30 cellular contexts compared by ENCODE assay signal in genomic region chr4:172815499-172816175, GRCh38.
"Had no signal": no experiment of that assay in that cellular context is flagged by ENCODE, and none has a peak within 500 bp of the region (broad histone marks: within the 10 kb centered on the region; RNA-seq: fewer than 3 reads in every experiment).

No MANE protein-coding gene starts in this region.

- H3K27ac Mint-ChIP-seq: activated CD4-positive, alpha-beta memory T cell treated with anti-CD3 and anti-CD28 coated beads for 36 hours; activated CD4-positive, alpha-beta T cell treated with anti-CD3 and anti-CD28 coated beads, Interleukin-2, amount 10 ng/mL, durations not matched to agents 24 days and 14 days; activated naive CD4-positive, alpha-beta T cell treated with anti-CD3 and anti-CD28 coated beads, Interleukin-2, amount 10 ng/mL, durations not matched to agents 7 days and 5 days; activated naive CD8-positive, alpha-beta T cell treated with anti-CD3 and anti-CD28 coated beads, Interleukin-2, amount 10 ng/mL, durations not matched to agents 7 days and 5 days; activated T-cell treated with anti-CD3 and anti-CD28 coated beads, Interleukin-2, amount 50 U/mL, for 24 hours; effector memory CD8-positive, alpha-beta T cell; immature natural killer cell; naive thymus-derived CD4-positive, alpha-beta T cell; stimulated activated naive B cell treated with anti-CD40 and anti-IgM and Interleukin-4, amounts not matched to agents 10 μg/mL and 1 μg/mL and 100 μg/mL, for 72 hours; T-helper 17 cell had no signal

- H3K4me1 ChIP-seq: ascending aorta, gastrocnemius medialis, pancreas, psoas muscle, tibial nerve had no signal

- H3K4me1 Mint-ChIP-seq: activated CD4-positive, alpha-beta T cell treated with anti-CD3 and anti-CD28 coated beads, Interleukin-2, amount 10 ng/mL, durations not matched to agents 24 days and 14 days; activated naive CD4-positive, alpha-beta T cell treated with anti-CD3 and anti-CD28 coated beads, Interleukin-2, amount 10 ng/mL, durations not matched to agents 7 days and 5 days; T-helper 17 cell had no signal

- H3K36me3 Mint-ChIP-seq: activated CD4-positive, alpha-beta memory T cell treated with anti-CD3 and anti-CD28 coated beads for 36 hours; activated naive CD4-positive, alpha-beta T cell treated with anti-CD3 and anti-CD28 coated beads, Interleukin-2, amount 10 ng/mL, durations not matched to agents 7 days and 5 days; activated naive CD8-positive, alpha-beta T cell treated with anti-CD3 and anti-CD28 coated beads, Interleukin-2, amount 10 ng/mL, durations not matched to agents 7 days and 5 days; brain; immature natural killer cell; naive thymus-derived CD4-positive, alpha-beta T cell; stimulated activated naive B cell treated with anti-CD40 and anti-IgM and Interleukin-4, amounts not matched to agents 10 μg/mL and 1 μg/mL and 100 μg/mL, for 72 hours had no signal

- DNase-seq: activated CD4-positive, alpha-beta memory T cell treated with anti-CD3 and anti-CD28 coated beads for 36 hours; activated CD4-positive, alpha-beta T cell treated with anti-CD3 and anti-CD28 coated beads, Interleukin-2, amount 10 ng/mL, durations not matched to agents 24 days and 14 days; activated CD4-positive, CD25-positive, alpha-beta regulatory T cell treated with anti-CD3 and anti-CD28 coated beads, Interleukin-2, amount 50 U/mL, for 72 hours; activated CD8-positive, alpha-beta memory T cell treated with anti-CD3 and anti-CD28 coated beads, Interleukin-2, amount 50 U/mL, for 48 hours; activated gamma-delta T cell; activated naive CD4-positive, alpha-beta T cell treated with anti-CD3 and anti-CD28 coated beads, Interleukin-2, amount 10 ng/mL, durations not matched to agents 7 days and 5 days; activated naive CD8-positive, alpha-beta T cell treated with anti-CD3 and anti-CD28 coated beads, Interleukin-2, amount 10 ng/mL, durations not matched to agents 7 days and 5 days; activated T-cell treated with anti-CD3 and anti-CD28 coated beads, Interleukin-2, amount 50 U/mL, for 24 hours; cerebellar nuclear complex; dorsolateral prefrontal cortex; effector memory CD8-positive, alpha-beta T cell; erythroblast; gastrocnemius medialis; hypothalamus; immature natural killer cell; kidney; naive thymus-derived CD4-positive, alpha-beta T cell; pancreas; psoas muscle; stimulated activated CD4-positive, alpha-beta T cell treated with anti-CD3 and anti-CD28 coated beads, Interleukin-15, amount 100 ng/mL, for 24 hours; stimulated activated CD4-positive, alpha-beta T cell treated with anti-CD3 and anti-CD28 coated beads, Interleukin-2, amount 100 ng/mL, for 24 hours; stimulated activated naive B cell treated with anti-CD40 and anti-IgM and Interleukin-4, amounts not matched to agents 10 μg/mL and 1 μg/mL and 100 μg/mL, for 72 hours; T-helper 17 cell; T1000; WERI-Rb-1 had no signal

- H3K27me3 ChIP-seq: ascending aorta, cardiac muscle cell, gastrocnemius medialis, pancreas, tibial nerve had no signal

- H3K9me3 ChIP-seq: ascending aorta, gastrocnemius medialis, pancreas, psoas muscle, tibial nerve had no signal

- ATAC-seq: effector memory CD8-positive, alpha-beta T cell; gastrocnemius medialis; naive thymus-derived CD4-positive, alpha-beta T cell; psoas muscle; stimulated activated naive B cell treated with anti-CD40 and anti-IgM and Interleukin-4, amounts not matched to agents 10 μg/mL and 1 μg/mL and 100 μg/mL, for 72 hours; T-helper 17 cell had no signal

- H3K4me3 ChIP-seq: ascending aorta, cardiac muscle cell, coronary artery, dorsolateral prefrontal cortex, gastrocnemius medialis, pancreas, psoas muscle, tibial nerve had no signal

- H3K9me3 Mint-ChIP-seq: activated CD4-positive, alpha-beta memory T cell treated with anti-CD3 and anti-CD28 coated beads for 36 hours; activated CD4-positive, alpha-beta T cell treated with anti-CD3 and anti-CD28 coated beads, Interleukin-2, amount 10 ng/mL, durations not matched to agents 24 days and 14 days; activated naive CD4-positive, alpha-beta T cell treated with anti-CD3 and anti-CD28 coated beads, Interleukin-2, amount 10 ng/mL, durations not matched to agents 7 days and 5 days; activated naive CD8-positive, alpha-beta T cell treated with anti-CD3 and anti-CD28 coated beads, Interleukin-2, amount 10 ng/mL, durations not matched to agents 7 days and 5 days; activated T-cell treated with anti-CD3 and anti-CD28 coated beads, Interleukin-2, amount 50 U/mL, for 24 hours; effector memory CD8-positive, alpha-beta T cell; stimulated activated naive B cell treated with anti-CD40 and anti-IgM and Interleukin-4, amounts not matched to agents 10 μg/mL and 1 μg/mL and 100 μg/mL, for 72 hours had no signal

- H3K4me3 Mint-ChIP-seq: activated CD4-positive, alpha-beta memory T cell treated with anti-CD3 and anti-CD28 coated beads for 36 hours; activated CD4-positive, alpha-beta T cell treated with anti-CD3 and anti-CD28 coated beads, Interleukin-2, amount 10 ng/mL, durations not matched to agents 24 days and 14 days; activated naive CD4-positive, alpha-beta T cell treated with anti-CD3 and anti-CD28 coated beads, Interleukin-2, amount 10 ng/mL, durations not matched to agents 7 days and 5 days; activated naive CD8-positive, alpha-beta T cell treated with anti-CD3 and anti-CD28 coated beads, Interleukin-2, amount 10 ng/mL, durations not matched to agents 7 days and 5 days; activated T-cell treated with anti-CD3 and anti-CD28 coated beads, Interleukin-2, amount 50 U/mL, for 24 hours; brain; effector memory CD8-positive, alpha-beta T cell; immature natural killer cell; naive thymus-derived CD4-positive, alpha-beta T cell; stimulated activated naive B cell treated with anti-CD40 and anti-IgM and Interleukin-4, amounts not matched to agents 10 μg/mL and 1 μg/mL and 100 μg/mL, for 72 hours; T-helper 17 cell had no signal

- H3K27me3 Mint-ChIP-seq: activated CD4-positive, alpha-beta T cell treated with anti-CD3 and anti-CD28 coated beads, Interleukin-2, amount 10 ng/mL, durations not matched to agents 24 days and 14 days; activated naive CD4-positive, alpha-beta T cell treated with anti-CD3 and anti-CD28 coated beads, Interleukin-2, amount 10 ng/mL, durations not matched to agents 7 days and 5 days; activated naive CD8-positive, alpha-beta T cell treated with anti-CD3 and anti-CD28 coated beads, Interleukin-2, amount 10 ng/mL, durations not matched to agents 7 days and 5 days; activated T-cell treated with anti-CD3 and anti-CD28 coated beads, Interleukin-2, amount 50 U/mL, for 24 hours; brain; effector memory CD8-positive, alpha-beta T cell; T-helper 17 cell had no signal

- H3K36me3 ChIP-seq: ascending aorta, cardiac muscle cell, gastrocnemius medialis, pancreas, tibial nerve, WERI-Rb-1 had no signal

- H3K27ac ChIP-seq: ascending aorta, cardiac muscle cell, coronary artery, dorsolateral prefrontal cortex, gastrocnemius medialis, pancreas, psoas muscle, tibial nerve, WERI-Rb-1 had no signal
